8 cellular contexts compared by ENCODE assay signal in genomic region chr18:55781481-55781957, GRCh38.
A peak's percentile ranks its signal among the peaks of the same experiment; 100 is the strongest.
DNase-seq lines count a peak whose midpoint lies in the region; ATAC-seq and TF ChIP-seq lines count a peak whose summit lies in the region.

No MANE protein-coding gene starts in this region.

- H3K27me3 Mint-ChIP-seq in stimulated activated memory B cell treated with anti-CD40 and anti-IgM and Interleukin-4, amounts not matched to agents 10 μg/mL and 1 μg/mL and 100 μg/mL, for 72 hours = no peaks in the 10 kb centered on the region

- peaks cover 23% of the 10 kb centered on the region for H3K4me1 Mint-ChIP-seq in stimulated activated memory B cell treated with anti-CD40 and anti-IgM and Interleukin-4, amounts not matched to agents 10 μg/mL and 1 μg/mL and 100 μg/mL, for 72 hours

- TF ChIP-seq CTCF in AG09309 (IDR thresholded peaks at IDR 0.05; ENCODE audit: control insufficient read depth, insufficient read depth, low read depth, low read length, missing control alignments) (peak; percentile 80), foreskin fibroblast (IDR thresholded peaks at IDR 0.05; ENCODE audit: low read depth, low read length) (peak; percentile 85), GM10248 (IDR thresholded peaks at IDR 0.05; ENCODE audit: control extremely low read depth, extremely low read depth, low read depth, missing control alignments) (no peak)

- no peak overlapping the region for H3K4me3 Mint-ChIP-seq in stimulated activated memory B cell treated with anti-CD40 and anti-IgM and Interleukin-4, amounts not matched to agents 10 μg/mL and 1 μg/mL and 100 μg/mL, for 72 hours

- H3K4me3 ChIP-seq in AG09309 (ENCODE audit: control insufficient read depth, low read depth, low read length) (no peak overlapping the region), foreskin fibroblast (ENCODE audit: low read depth in 1 of 2, low read length in 2 of 2) (no peak overlapping the region)

- H3K27ac Mint-ChIP-seq in stimulated activated memory B cell treated with anti-CD40 and anti-IgM and Interleukin-4, amounts not matched to agents 10 μg/mL and 1 μg/mL and 100 μg/mL, for 72 hours = no peak overlapping the region

- DNase-seq in AG09309 (ENCODE audit: low read depth) (no peak), HT1080 (ENCODE audit: low read depth) (peak; percentile 57), RPMI7951 (ENCODE audit: low read depth) (peak; percentile 69), foreskin fibroblast (peak; percentile 52 to 81), nucleus accumbens (lab: John Stamatoyannopoulos, UW) (peak in 49 of 56 donors; percentile 3 to 84 (median 41)), GM10248 (ENCODE audit: extremely low spot score) (no peak)

- POLR2A ChIA-PET in GM10248 (lab: Yijun Ruan, JAX) = no interaction called here

- no peaks in the 10 kb centered on the region for H3K9me3 Mint-ChIP-seq in stimulated activated memory B cell treated with anti-CD40 and anti-IgM and Interleukin-4, amounts not matched to agents 10 μg/mL and 1 μg/mL and 100 μg/mL, for 72 hours

- H3K36me3 Mint-ChIP-seq in stimulated activated memory B cell treated with anti-CD40 and anti-IgM and Interleukin-4, amounts not matched to agents 10 μg/mL and 1 μg/mL and 100 μg/mL, for 72 hours = no peaks in the 10 kb centered on the region

- no peak for ATAC-seq in stimulated activated memory B cell treated with anti-CD40 and anti-IgM and Interleukin-4, amounts not matched to agents 10 μg/mL and 1 μg/mL and 100 μg/mL, for 72 hours
- no peak for ATAC-seq in HG02642 (IDR thresholded peaks at IDR 0.05; ENCODE audit: poor library complexity, unreplicated experiment)

- CTCF ChIA-PET in GM10248 (lab: Yijun Ruan, JAX) = no interaction called here

Comparison
In these comparisons a context has a peak if more than half of its experiments do, and no peak if none do; other contexts are left out.
1. DNase-seq: peak in HT1080 (single experiment), RPMI7951 (single experiment), foreskin fibroblast (2 of 2) and nucleus accumbens (49 of 56); none in AG09309 (single experiment) and GM10248 (single experiment).